Comparison of ENCODE assay signal across 3 cellular contexts in genomic region chr15:58045376-58045775, GRCh38. TPM values are rescaled to one million over a fixed set of nuclear protein-coding genes. Genes with fewer than 3 reads are reported as not detected.
"Had no signal": no experiment of that assay in that cellular context is flagged by ENCODE, and none has a peak within 500 bp of the region (broad histone marks: within the 10 kb centered on the region; RNA-seq: fewer than 3 reads in every experiment).

No MANE protein-coding gene starts in this region.

RNA-seq across cellular contexts. Expression of gene ALDH1A2, which starts 20.1 kb away (rescaled TPM):
- total RNA-seq: HT1080, IMR-90 had no signal
- polyA plus RNA-seq: IgD-negative memory B cell, IMR-90 had no signal
